In genomic region chr11:20025331-20025840, GRCh38 we compare ENCODE assay signal across 19 cellular contexts.
DNase-seq lines count a peak whose midpoint lies in the region; ATAC-seq, FAIRE-seq and TF ChIP-seq lines count a peak whose summit lies in the region.
"Had no signal": no experiment of that assay in that cellular context is flagged by ENCODE, and none has a peak within 500 bp of the region (broad histone marks: within the 10 kb centered on the region; RNA-seq: fewer than 3 reads in every experiment).

No MANE protein-coding gene starts in this region.

- no peaks in the 10 kb centered on the region for H3K27me3 Mint-ChIP-seq in progenitor cell of endocrine pancreas
- H3K27me3 Mint-ChIP-seq: activated CD8-positive, alpha-beta T cell treated with anti-CD3 and anti-CD28 coated beads for 36 hours had no signal

- H3K36me3 Mint-ChIP-seq in progenitor cell of endocrine pancreas (ENCODE audit: insufficient read depth): no peaks in the 10 kb centered on the region

- no peaks in the 10 kb centered on the region for H3K9me3 Mint-ChIP-seq in progenitor cell of endocrine pancreas (ENCODE audit: low read depth)
- H3K9me3 Mint-ChIP-seq: activated CD8-positive, alpha-beta T cell treated with anti-CD3 and anti-CD28 coated beads for 36 hours; activated T-helper 1 cell treated with anti-CD3 and anti-CD28 coated beads, Interleukin-12 subunit alpha, Interleukin-12 subunit beta, Interleukin-2, Interleukin-4 antibody, amounts not matched to agents 30 ng/mL and 10 ng/mL and 1 ng/mL, durations not matched to agents 14 hours and 24 hours and 36 hours had no signal

- H3K9me3 ChIP-seq in kidney (ENCODE audit: control insufficient read depth in 1 of 2, low read length in 2 of 2): no peaks in the 10 kb centered on the region
- H3K9me3 ChIP-seq: left lung, upper lobe of right lung had no signal

- peaks cover 59% of the 10 kb centered on the region for H3K4me1 Mint-ChIP-seq in progenitor cell of endocrine pancreas (ENCODE audit: low read depth)

- intact Hi-C loops in kidney (cut with DNase I): no loop called here

- H3K9ac ChIP-seq in kidney (ENCODE audit: low read length in 2 of 2): peak overlapping the region in 1 of 2 donors; percentile 63

- H3K27ac ChIP-seq in angular gyrus (ENCODE audit: low read depth, low read length) (peak overlapping the region; percentile 13), kidney (ENCODE audit: low read depth in 2 of 2, low read length in 2 of 2) (peak overlapping the region; percentile 56 to 68)
- H3K27ac ChIP-seq: left lung, upper lobe of right lung had no signal

- H3K4me1 ChIP-seq in kidney (ENCODE audit: control insufficient read depth in 1 of 2, insufficient read depth in 1 of 2, low read depth in 1 of 2, low read length in 2 of 2): peaks cover 0 to 4% of the 10 kb centered on the region in 2 donors
- H3K4me1 ChIP-seq: left lung had no signal

- no peak for FAIRE-seq in kidney (lab: Jason Lieb, UNC)
- FAIRE-seq in urothelium cell line (lab: Jason Lieb, UNC): no peak
- FAIRE-seq: endometrium had no signal

- DNase-seq in DMS79 treated with DMSO at 0.1 percent for 48 hours (lab: John Stamatoyannopoulos, UW) (peak; percentile 26), DMS79 (lab: John Stamatoyannopoulos, UW) (no peak), kidney (no peak), progenitor cell of endocrine pancreas (ENCODE audit: low spot score, unreplicated experiment) (no peak), urothelium cell line (ENCODE audit: low spot score) (no peak)
- no peak for DNase-seq in activated CD8-positive, alpha-beta memory T cell treated with anti-CD3 and anti-CD28 coated beads, Interleukin-2, amount 50 U/mL, for 4 hours
- DNase-seq: 8988T; activated CD8-positive, alpha-beta T cell treated with anti-CD3 and anti-CD28 coated beads for 36 hours; C1 segment of cervical spinal cord; H7; left lung; NCI-H146; NCI-H345; stimulated activated naive CD4-positive, alpha-beta T cell; upper lobe of right lung had no signal

- TF ChIP-seq CTCF in kidney (IDR thresholded peaks at IDR 0.05; ENCODE audit: borderline replicate concordance, extremely low read depth, insufficient read depth): no peak
- no peak for TF ChIP-seq CTCF in progenitor cell of endocrine pancreas (IDR thresholded peaks at IDR 0.05; ENCODE audit: unreplicated experiment)

- no peaks in the 10 kb centered on the region for H3K36me3 ChIP-seq in kidney (ENCODE audit: control insufficient read depth in 1 of 2, insufficient read depth in 2 of 2, low read length in 2 of 2)
- H3K36me3 ChIP-seq: left lung, upper lobe of right lung had no signal

- H3K27ac Mint-ChIP-seq in progenitor cell of endocrine pancreas: peak overlapping the region; percentile 90
- H3K27ac Mint-ChIP-seq: activated CD8-positive, alpha-beta T cell treated with anti-CD3 and anti-CD28 coated beads for 36 hours; activated T-helper 1 cell treated with anti-CD3 and anti-CD28 coated beads, Interleukin-12 subunit alpha, Interleukin-12 subunit beta, Interleukin-2, Interleukin-4 antibody, amounts not matched to agents 30 ng/mL and 10 ng/mL and 1 ng/mL, durations not matched to agents 14 hours and 24 hours and 36 hours had no signal

- ATAC-seq in HG03159 (IDR thresholded peaks at IDR 0.05; ENCODE audit: unreplicated experiment): no peak
- ATAC-seq: activated CD8-positive, alpha-beta T cell treated with anti-CD3 and anti-CD28 coated beads for 36 hours; left lung; upper lobe of right lung had no signal

- no peak overlapping the region for H3K4me3 Mint-ChIP-seq in progenitor cell of endocrine pancreas (ENCODE audit: low read depth)
- H3K4me3 Mint-ChIP-seq: activated CD8-positive, alpha-beta T cell treated with anti-CD3 and anti-CD28 coated beads for 36 hours; activated T-helper 1 cell treated with anti-CD3 and anti-CD28 coated beads, Interleukin-12 subunit alpha, Interleukin-12 subunit beta, Interleukin-2, Interleukin-4 antibody, amounts not matched to agents 30 ng/mL and 10 ng/mL and 1 ng/mL, durations not matched to agents 14 hours and 24 hours and 36 hours had no signal

- peak overlapping the region; percentile 18 to 66 for H3K4me3 ChIP-seq in kidney (ENCODE audit: low read length in 2 of 2)
- H3K4me3 ChIP-seq: left lung, upper lobe of right lung had no signal
